Comparison of ENCODE assay signal across 16 cellular contexts in genomic region chr4:10158355-10158942, GRCh38. TPM values are rescaled to one million over a fixed set of nuclear protein-coding genes. Genes with fewer than 3 reads are reported as not detected.
DNase-seq lines count a peak whose midpoint lies in the region; ATAC-seq and TF ChIP-seq lines count a peak whose summit lies in the region.
"Had no signal": no experiment of that assay in that cellular context is flagged by ENCODE, and none has a peak within 500 bp of the region (broad histone marks: within the 10 kb centered on the region; RNA-seq: fewer than 3 reads in every experiment).

No MANE protein-coding gene starts in this region.

- H3K27me3 ChIP-seq in tibial nerve, result no peaks in the 10 kb centered on the region

- DNase-seq in activated CD8-positive, alpha-beta T cell treated with anti-CD3 and anti-CD28 coated beads for 36 hours, result peak; percentile 15
- DNase-seq in activated CD8-positive, alpha-beta T cell treated with anti-CD3 and anti-CD28 coated beads, Interleukin-2, amount 10 ng/mL, durations not matched to agents 7 days and 5 days, result no peak
- DNase-seq in epidermal melanocyte (ENCODE audit: insufficient read length, low spot score), result peak; percentile 34
- DNase-seq in left kidney (ENCODE audit: low read depth, low spot score), result peak; percentile 9
- DNase-seq in tibial nerve (ENCODE audit: low spot score in 2 of 2), result no peak
- DNase-seq in Right ventricle myocardium superior, result no peak
- DNase-seq in effector CD4-positive, alpha-beta T cell, result no peak
- DNase-seq: DMS79, natural killer cell had no signal

- H3K36me3 ChIP-seq in tibial nerve, result no peaks in the 10 kb centered on the region

- no peak overlapping the region for H3K27ac Mint-ChIP-seq in activated CD8-positive, alpha-beta T cell treated with anti-CD3 and anti-CD28 coated beads for 36 hours
- H3K27ac Mint-ChIP-seq in activated CD8-positive, alpha-beta T cell treated with anti-CD3 and anti-CD28 coated beads, Interleukin-2, amount 10 ng/mL, durations not matched to agents 7 days and 5 days, result no peak overlapping the region
- H3K27ac Mint-ChIP-seq: activated CD4-positive, alpha-beta memory T cell treated with anti-CD3 and anti-CD28 coated beads, Interleukin-2, amount 10 ng/mL, durations not matched to agents 7 days and 5 days; H9; natural killer cell had no signal

- H3K4me3 ChIP-seq in tibial nerve, result no peak overlapping the region
- H3K4me3 ChIP-seq: lung had no signal

- peaks cover 30% of the 10 kb centered on the region for H3K4me1 Mint-ChIP-seq in activated CD8-positive, alpha-beta T cell treated with anti-CD3 and anti-CD28 coated beads for 36 hours (ENCODE audit: low read depth)
- peaks cover 46% of the 10 kb centered on the region for H3K4me1 Mint-ChIP-seq in activated CD8-positive, alpha-beta T cell treated with anti-CD3 and anti-CD28 coated beads, Interleukin-2, amount 10 ng/mL, durations not matched to agents 7 days and 5 days (ENCODE audit: low read depth)

- no peak for TF ChIP-seq CTCF in activated CD8-positive, alpha-beta T cell treated with anti-CD3 and anti-CD28 coated beads for 36 hours (IDR thresholded peaks at IDR 0.05)
- no peak for TF ChIP-seq CTCF in tibial nerve (IDR thresholded peaks at IDR 0.05)

- peak overlapping the region; percentile 43 to 79 (median 68) for H3K27ac ChIP-seq in tibial nerve
- H3K27ac ChIP-seq: C4-2B, VCaP had no signal

- POLR2A ChIA-PET in activated CD8-positive, alpha-beta T cell treated with anti-CD3 and anti-CD28 coated beads for 36 hours (lab: Charles Lee), result interaction anchor here (0.7 to 1.1 kb wide), 2 partner anchors 41 to 79 kb away, joined by 3 read pairs; no protein-coding TSS in a partner anchor
- POLR2A ChIA-PET in activated CD8-positive, alpha-beta T cell treated with anti-CD3 and anti-CD28 coated beads, Interleukin-2, amount 10 ng/mL, durations not matched to agents 7 days and 5 days (lab: Charles Lee), result interaction anchor here (0.9 to 3.4 kb wide), 2 partner anchors 23 to 41 kb away, joined by 3 to 17 read pairs; partner anchors contain the start of gene WDR1

- intact Hi-C loops in activated CD8-positive, alpha-beta T cell treated with anti-CD3 and anti-CD28 coated beads for 36 hours (cut with micrococcal nuclease), result loop anchor here (5.0 kb wide), 1 partner anchor 379 kb away; no protein-coding TSS in a partner anchor
- intact Hi-C loops in Right ventricle myocardium superior (cut with DNase I), result loop anchor here (2.0 to 5.0 kb wide), 2 partner anchors 246 to 389 kb away; no protein-coding TSS in a partner anchor

- H3K9me3 ChIP-seq in tibial nerve, result no peaks in the 10 kb centered on the region

- no peak for TF ChIP-seq POLR2A in tibial nerve (IDR thresholded peaks at IDR 0.05)

- no peaks in the 10 kb centered on the region for H3K9me3 Mint-ChIP-seq in activated CD8-positive, alpha-beta T cell treated with anti-CD3 and anti-CD28 coated beads for 36 hours
- H3K9me3 Mint-ChIP-seq in activated CD8-positive, alpha-beta T cell treated with anti-CD3 and anti-CD28 coated beads, Interleukin-2, amount 10 ng/mL, durations not matched to agents 7 days and 5 days (ENCODE audit: insufficient read depth), result no peaks in the 10 kb centered on the region
- H3K9me3 Mint-ChIP-seq: activated CD4-positive, alpha-beta memory T cell treated with anti-CD3 and anti-CD28 coated beads, Interleukin-2, amount 10 ng/mL, durations not matched to agents 7 days and 5 days; H9; natural killer cell; T-cell had no signal

- H3K4me3 Mint-ChIP-seq in activated CD8-positive, alpha-beta T cell treated with anti-CD3 and anti-CD28 coated beads for 36 hours, result no peak overlapping the region
- H3K4me3 Mint-ChIP-seq in activated CD8-positive, alpha-beta T cell treated with anti-CD3 and anti-CD28 coated beads, Interleukin-2, amount 10 ng/mL, durations not matched to agents 7 days and 5 days, result no peak overlapping the region
- H3K4me3 Mint-ChIP-seq: activated CD4-positive, alpha-beta memory T cell treated with anti-CD3 and anti-CD28 coated beads, Interleukin-2, amount 10 ng/mL, durations not matched to agents 7 days and 5 days; H9; natural killer cell; T-cell had no signal

- no peak for ATAC-seq in activated CD8-positive, alpha-beta T cell treated with anti-CD3 and anti-CD28 coated beads for 36 hours
- no peak for ATAC-seq in activated CD8-positive, alpha-beta T cell treated with anti-CD3 and anti-CD28 coated beads, Interleukin-2, amount 10 ng/mL, durations not matched to agents 7 days and 5 days
- ATAC-seq in Right ventricle myocardium superior (ENCODE audit: poor library complexity), result no peak
- no peak for ATAC-seq in HG02970 (IDR thresholded peaks at IDR 0.05; ENCODE audit: low FRiP score, unreplicated experiment)

- peak; percentile 23 to 47 for TF ChIP-seq EP300 in tibial nerve (IDR thresholded peaks at IDR 0.05)

- CTCF ChIA-PET in activated CD8-positive, alpha-beta T cell treated with anti-CD3 and anti-CD28 coated beads for 36 hours (lab: Charles Lee), result interaction anchor here (0.6 to 3.9 kb wide), 25 partner anchors 10 to 702 kb away, joined by 3 to 28 read pairs (median 4); no protein-coding TSS in a partner anchor
- CTCF ChIA-PET in activated CD8-positive, alpha-beta T cell treated with anti-CD3 and anti-CD28 coated beads, Interleukin-2, amount 10 ng/mL, durations not matched to agents 7 days and 5 days (lab: Charles Lee), result interaction anchor here (0.9 to 5.2 kb wide), 23 partner anchors 8 to 397 kb away, joined by 3 to 97 read pairs (median 5); partner anchors contain the start of gene WDR1

- H3K36me3 Mint-ChIP-seq in activated CD8-positive, alpha-beta T cell treated with anti-CD3 and anti-CD28 coated beads for 36 hours (ENCODE audit: low read depth), result no peaks in the 10 kb centered on the region
- H3K36me3 Mint-ChIP-seq in activated CD8-positive, alpha-beta T cell treated with anti-CD3 and anti-CD28 coated beads, Interleukin-2, amount 10 ng/mL, durations not matched to agents 7 days and 5 days (ENCODE audit: low read depth), result no peaks in the 10 kb centered on the region
- H3K36me3 Mint-ChIP-seq: natural killer cell, T-cell had no signal

- WGBS in tibial nerve, 2 donors, result 30 to 36% methylated on average over 8 of the region's 8 CpGs

- peaks cover 0 to 20% (median 5%) of the 10 kb centered on the region in 4 donors for H3K4me1 ChIP-seq in tibial nerve

- H3K27me3 Mint-ChIP-seq in activated CD8-positive, alpha-beta T cell treated with anti-CD3 and anti-CD28 coated beads for 36 hours, result no peaks in the 10 kb centered on the region
- peaks cover 7% of the 10 kb centered on the region for H3K27me3 Mint-ChIP-seq in activated CD8-positive, alpha-beta T cell treated with anti-CD3 and anti-CD28 coated beads, Interleukin-2, amount 10 ng/mL, durations not matched to agents 7 days and 5 days (ENCODE audit: low read depth)

RNA-seq across cellular contexts. Expression of gene WDR1, which starts 41.9 kb away (rescaled TPM):
- total RNA-seq in activated CD8-positive, alpha-beta T cell treated with anti-CD3 and anti-CD28 coated beads for 36 hours, result 100 to 1,000 TPM; 390 to 393 TPM
- 100 to 1,000 TPM; 516 to 550 TPM for total RNA-seq in activated CD8-positive, alpha-beta T cell treated with anti-CD3 and anti-CD28 coated beads, Interleukin-2, amount 10 ng/mL, durations not matched to agents 7 days and 5 days
- total RNA-seq in tibial nerve, result 100 to 1,000 TPM; 142 to 204 (median 148) TPM
- total RNA-seq in Right ventricle myocardium superior, result 183 TPM

Comparison
In these comparisons a context has a peak if more than half of its experiments do, and no peak if none do; other contexts are left out.
1. DNase-seq: peak in activated CD8-positive, alpha-beta T cell treated with anti-CD3 and anti-CD28 coated beads for 36 hours (single experiment), epidermal melanocyte (single experiment) and left kidney (single experiment); none in activated CD8-positive, alpha-beta T cell treated with anti-CD3 and anti-CD28 coated beads, Interleukin-2, amount 10 ng/mL, durations not matched to agents 7 days and 5 days (single experiment), tibial nerve (0 of 2), Right ventricle myocardium superior (single experiment) and effector CD4-positive, alpha-beta T cell (single experiment).